16 cellular contexts compared by ENCODE assay signal in the genomic region with DNA sequence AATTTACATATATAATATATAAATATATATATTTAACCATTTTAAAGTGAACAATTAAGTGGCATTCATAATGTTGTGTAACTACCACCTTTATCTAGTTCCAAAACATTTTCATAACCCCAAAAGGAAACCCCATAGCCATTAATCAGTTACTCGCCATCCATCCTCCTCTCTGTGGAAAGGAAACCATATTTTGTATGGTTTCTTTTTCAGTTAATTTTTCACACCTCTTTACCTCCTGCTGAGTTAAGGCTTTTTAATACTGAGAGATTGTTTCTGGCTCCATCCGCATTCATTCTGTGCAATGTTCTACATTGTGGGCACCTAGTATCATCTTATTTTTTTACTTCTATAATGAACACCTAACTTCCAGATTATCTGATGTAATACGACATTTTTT.
DNase-seq lines count a peak whose midpoint lies in the region; ATAC-seq, FAIRE-seq and TF ChIP-seq lines count a peak whose summit lies in the region.
"Had no signal": no experiment of that assay in that cellular context is flagged by ENCODE, and none has a peak within 500 bp of the region (broad histone marks: within the 10 kb centered on the region; RNA-seq: fewer than 3 reads in every experiment).

No MANE protein-coding gene starts in this region.

- intact Hi-C loops in kidney (cut with DNase I) = no loop called here

- H3K27me3 ChIP-seq in HAP-1 (ENCODE audit: low read depth) = no peaks in the 10 kb centered on the region
- H3K27me3 ChIP-seq: foreskin keratinocyte had no signal

- no peak for TF ChIP-seq CTCF in kidney (IDR thresholded peaks at IDR 0.05; ENCODE audit: borderline replicate concordance, extremely low read depth, insufficient read depth)

- DNase-seq in GM19239 (ENCODE audit: insufficient read length, low spot score) = peak; percentile 17
- no peak for DNase-seq in OCI-M2 (lab: John Stamatoyannopoulos, UW; ENCODE audit: unreplicated experiment)
- DNase-seq in HAP-1 (ENCODE audit: low spot score in 2 of 2) = no peak
- DNase-seq in activated T-cell treated with anti-CD3 and anti-CD28 coated beads for 4 hours = no peak
- DNase-seq in kidney = no peak
- DNase-seq: activated CD4-positive, alpha-beta T cell treated with anti-CD3 and anti-CD28 coated beads, Interleukin-2, amount 50 U/mL, for 1 hour; activated naive CD8-positive, alpha-beta T cell treated with anti-CD3 and anti-CD28 coated beads, Interleukin-2, amount 50 U/mL, for 24 hours; activated T-cell treated with anti-CD3 and anti-CD28 coated beads, Interleukin-2, amount 50 U/mL, for 72 hours; foreskin keratinocyte; NCI-H226; retina; SIG-M5; T1000 had no signal

- in situ Hi-C loops in HAP-1 (cut with MboI; ENCODE audit: low sequenced_read_pairs) = no loop called here

- peak; percentile 88 for FAIRE-seq in GM19239 (lab: Jason Lieb, UNC)
- no peak for FAIRE-seq in kidney (lab: Jason Lieb, UNC)

- H3K27ac ChIP-seq in kidney (ENCODE audit: low read depth in 2 of 2, low read length in 2 of 2) = no peak overlapping the region
- H3K27ac ChIP-seq: C4-2B, foreskin keratinocyte had no signal

- H3K4me3 ChIP-seq in HAP-1 (no peak overlapping the region), kidney (ENCODE audit: low read length in 2 of 2) (no peak overlapping the region)

- ATAC-seq in GM21786 (IDR thresholded peaks at IDR 0.05; ENCODE audit: unreplicated experiment) (peak; percentile 94), HG03139 (IDR thresholded peaks at IDR 0.05; ENCODE audit: unreplicated experiment) (peak; percentile 97)
- ATAC-seq: activated naive CD8-positive, alpha-beta T cell treated with anti-CD3 and anti-CD28 coated beads, Interleukin-2, amount 50 U/mL, for 24 hours; activated T-cell treated with anti-CD3 and anti-CD28 coated beads, Interleukin-2, amount 50 U/mL, for 72 hours; foreskin keratinocyte had no signal

- H3K4me1 ChIP-seq in HAP-1 (no peaks in the 10 kb centered on the region), kidney (ENCODE audit: control insufficient read depth in 1 of 2, insufficient read depth in 1 of 2, low read depth in 1 of 2, low read length in 2 of 2) (no peaks in the 10 kb centered on the region)
- H3K4me1 ChIP-seq: foreskin keratinocyte had no signal

- H3K9ac ChIP-seq in kidney (ENCODE audit: low read length in 2 of 2) = no peak overlapping the region

- H3K9me3 ChIP-seq in HAP-1 = no peaks in the 10 kb centered on the region
- H3K9me3 ChIP-seq in kidney (ENCODE audit: control insufficient read depth in 1 of 2, low read length in 2 of 2) = no peaks in the 10 kb centered on the region

- H3K36me3 ChIP-seq in HAP-1 (replicated peaks) (no peaks in the 10 kb centered on the region), kidney (ENCODE audit: control insufficient read depth in 1 of 2, insufficient read depth in 2 of 2, low read length in 2 of 2) (no peaks in the 10 kb centered on the region)
